Comparison of ENCODE assay signal across 18 cellular contexts in genomic region chr16:49828545-49829267, GRCh38. TPM values are rescaled to one million over a fixed set of nuclear protein-coding genes. Genes with fewer than 3 reads are reported as not detected.
DNase-seq lines count a peak whose midpoint lies in the region; ATAC-seq and TF ChIP-seq lines count a peak whose summit lies in the region.
"Had no signal": no experiment of that assay in that cellular context is flagged by ENCODE, and none has a peak within 500 bp of the region (broad histone marks: within the 10 kb centered on the region; RNA-seq: fewer than 3 reads in every experiment).

No MANE protein-coding gene starts in this region.

- peak overlapping the region; percentile 86 for H3K27ac Mint-ChIP-seq in endothelial cell (ENCODE audit: unreplicated experiment)

- H3K18ac ChIP-seq in mesendoderm (ENCODE audit: low read length): no peak overlapping the region

- H3K4me3 Mint-ChIP-seq in endothelial cell (ENCODE audit: unreplicated experiment): no peak overlapping the region

- H3K4me1 ChIP-seq in BLaER1 (peaks cover 99% of the 10 kb centered on the region), mesendoderm (ENCODE audit: control insufficient read depth, low read depth, low read length) (peaks cover 8% of the 10 kb centered on the region)

- H2BK5ac ChIP-seq in mesendoderm (ENCODE audit: low read length): no peak overlapping the region

- no peak overlapping the region for H2BK120ac ChIP-seq in mesendoderm (ENCODE audit: low read depth, low read length)

- H3K79me2 ChIP-seq in mesendoderm (ENCODE audit: control insufficient read depth, insufficient read depth, low read length): peaks cover 37% of the 10 kb centered on the region

- H3K23ac ChIP-seq in mesendoderm (ENCODE audit: low read length): no peak overlapping the region

- ATAC-seq in GM19023 (IDR thresholded peaks at IDR 0.05; ENCODE audit: unreplicated experiment) (no peak), GM18909 (IDR thresholded peaks at IDR 0.05; ENCODE audit: poor library complexity, unreplicated experiment) (no peak)

- H3K27me3 ChIP-seq in BLaER1 (no peaks in the 10 kb centered on the region), mesendoderm (ENCODE audit: insufficient read depth, low read length, poor library complexity) (no peaks in the 10 kb centered on the region)
- H3K27me3 ChIP-seq: SJSA1 had no signal

- H3K27me3 Mint-ChIP-seq in endothelial cell (ENCODE audit: unreplicated experiment): peaks cover 5% of the 10 kb centered on the region

- H3K36me3 ChIP-seq in BLaER1: no peaks in the 10 kb centered on the region
- H3K36me3 ChIP-seq in mesendoderm (ENCODE audit: control insufficient read depth, insufficient read depth, low read length): no peaks in the 10 kb centered on the region
- H3K36me3 ChIP-seq: SJSA1 had no signal

- no peaks in the 10 kb centered on the region for H4K20me1 ChIP-seq in BLaER1

- no peak overlapping the region for H2BK15ac ChIP-seq in mesendoderm (replicated peaks; ENCODE audit: low read depth)

- peak overlapping the region; percentile 11 for H3K56ac ChIP-seq in mesendoderm (ENCODE audit: low read length)

- no CpG with 5 or more reads among the region's 15 CpGs for WGBS in mesendoderm (ENCODE audit: extremely low coverage, insufficient coverage, low lambda C conversion rate)

- no peak for TF ChIP-seq CTCF in endothelial cell (IDR thresholded peaks at IDR 0.05; ENCODE audit: unreplicated experiment)

- peaks cover 23% of the 10 kb centered on the region for H3K79me1 ChIP-seq in mesendoderm (ENCODE audit: low read length)

- H3K4ac ChIP-seq in mesendoderm (ENCODE audit: low read depth, low read length): no peak overlapping the region

- H3K4me1 Mint-ChIP-seq in endothelial cell (ENCODE audit: unreplicated experiment): peaks cover 74% of the 10 kb centered on the region

- no peak overlapping the region for H4K8ac ChIP-seq in mesendoderm (ENCODE audit: low read depth, low read length)

- H3K4me2 ChIP-seq in BLaER1 (peak overlapping the region; percentile 62), mesendoderm (ENCODE audit: low read length) (no peak overlapping the region)

- H4K5ac ChIP-seq in mesendoderm (ENCODE audit: low read length): no peak overlapping the region

- H3K9me3 Mint-ChIP-seq in endothelial cell (ENCODE audit: unreplicated experiment): peaks cover 3% of the 10 kb centered on the region

- no peak overlapping the region for H2AK5ac ChIP-seq in mesendoderm (ENCODE audit: low read length)

- H3K4me3 ChIP-seq in BLaER1 (no peak overlapping the region), mesendoderm (ENCODE audit: low read length) (no peak overlapping the region), skin epidermis (no peak overlapping the region)
- H3K4me3 ChIP-seq: SJSA1 had no signal

- peaks cover 14% of the 10 kb centered on the region for H3K36me3 Mint-ChIP-seq in endothelial cell (ENCODE audit: low read depth, unreplicated experiment)

- H3K27ac ChIP-seq in BLaER1 (peak overlapping the region; percentile 49), mesendoderm (ENCODE audit: low read depth, low read length) (no peak overlapping the region), skin epidermis (peak overlapping the region in 11 of 21 experiments; percentile 3 to 81 (median 33))
- H3K27ac ChIP-seq: SJSA1 had no signal

- no peaks in the 10 kb centered on the region for H3K9me3 ChIP-seq in BLaER1
- H3K9me3 ChIP-seq: SJSA1 had no signal

- H3K9ac ChIP-seq in BLaER1: no peak overlapping the region
- H3K9ac ChIP-seq in mesendoderm (ENCODE audit: low read length): no peak overlapping the region

- DNase-seq in endothelial cell (ENCODE audit: low spot score): no peak
- DNase-seq in mesendoderm: no peak
- DNase-seq in activated CD4-positive, alpha-beta T cell treated with anti-CD3 and anti-CD28 coated beads, Interleukin-2, amount 50 U/mL, for 4 hours: no peak
- no peak for DNase-seq in RPMI8226
- DNase-seq: activated CD4-positive, alpha-beta T cell treated with anti-CD3 and anti-CD28 coated beads for 1 hour; activated naive CD4-positive, alpha-beta T cell treated with Interleukin-2 at 50 U/mL for 16 hours; DMS79; hippocampal formation; kidney; MM.1S; NCI-H1694 treated with DMSO at 0.1 percent for 48 hours; NCI-H446 had no signal

RNA-seq across cellular contexts. Expression of gene ZNF423, which starts 27.2 kb away (rescaled TPM):
- 44.8 TPM for total RNA-seq in endothelial cell (ENCODE audit: unreplicated experiment)
- polyA plus RNA-seq in mesendoderm (2013, experiment 1 of 2): 26.3 TPM
- polyA plus RNA-seq in mesendoderm (2013, experiment 2 of 2): 27.6 TPM
- total RNA-seq: A172 had no signal
